ENCODE assay signal across 32 cellular contexts in the genomic region with DNA sequence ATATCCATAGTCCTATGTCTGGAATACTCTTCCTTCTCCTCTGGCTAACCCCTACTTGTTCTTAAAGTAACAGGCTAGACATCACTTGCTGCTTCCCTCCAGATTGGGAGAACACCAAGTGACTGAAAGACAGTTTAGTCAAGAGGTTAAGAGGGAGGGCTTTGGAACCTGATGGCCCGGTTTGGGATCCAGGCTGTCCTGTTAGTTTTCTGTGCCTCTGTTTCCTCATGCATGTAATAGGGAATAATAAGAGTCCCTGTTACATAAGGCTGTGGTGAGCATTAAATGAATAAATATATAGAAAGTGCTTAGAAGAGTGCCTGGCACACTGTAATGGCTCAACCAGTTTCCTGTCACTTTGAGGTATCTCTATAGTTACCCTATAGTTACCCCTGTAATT.
"Had no signal": no experiment of that assay in that cellular context is flagged by ENCODE, and none has a peak within 500 bp of the region (broad histone marks: within the 10 kb centered on the region; RNA-seq: fewer than 3 reads in every experiment).

No MANE protein-coding gene starts in this region.

- H3K4me1 ChIP-seq: adrenal gland, ascending aorta, body of pancreas, breast epithelium had no signal

- DNase-seq: activated effector memory CD4-positive, alpha-beta T cell treated with anti-CD3 and anti-CD28 coated beads, Interleukin-2, amount 50 U/mL, for 16 hours; activated effector memory CD4-positive, alpha-beta T cell treated with Interleukin-2 at 50 U/mL for 16 hours; activated gamma-delta T cell; activated gamma-delta T cell treated with Interleukin-2 at 50 U/mL for 16 hours; activated naive CD4-positive, alpha-beta T cell; activated naive CD4-positive, alpha-beta T cell treated with anti-CD3 and anti-CD28 coated beads for 36 hours; activated naive CD4-positive, alpha-beta T cell treated with anti-CD3 and anti-CD28 coated beads, Interleukin-2, amount 10 ng/mL, durations not matched to agents 7 days and 5 days; activated naive CD4-positive, alpha-beta T cell treated with anti-CD3 and anti-CD28 coated beads, Interleukin-2, amount 50 U/mL, for 16 hours; activated naive CD4-positive, alpha-beta T cell treated with Interleukin-2 at 50 U/mL for 16 hours; activated naive CD8-positive, alpha-beta T cell treated with anti-CD3 and anti-CD28 coated beads for 36 hours; activated naive CD8-positive, alpha-beta T cell treated with anti-CD3 and anti-CD28 coated beads, Interleukin-2, amount 10 ng/mL, durations not matched to agents 7 days and 5 days; activated naive CD8-positive, alpha-beta T cell treated with anti-CD3 and anti-CD28 coated beads, Interleukin-2, amount 50 U/mL, for 24 hours; activated T-cell treated with anti-CD3 and anti-CD28 coated beads, Interleukin-2, amount 50 U/mL, for 1 hour; activated T-cell treated with anti-CD3 and anti-CD28 coated beads, Interleukin-2, amount 50 U/mL, for 24 hours; activated T-cell treated with anti-CD3 and anti-CD28 coated beads, Interleukin-2, amount 50 U/mL, for 4 hours; activated T-cell treated with anti-CD3 and anti-CD28 coated beads, Interleukin-2, amount 50 U/mL, for 48 hours; activated T-cell treated with anti-CD3 and anti-CD28 coated beads, Interleukin-2, amount 50 U/mL, for 72 hours; adrenal gland; amniotic stem cell; amygdala; anterior cingulate cortex; aorta; body of pancreas; brain microvascular endothelial cell; caudate nucleus; central memory CD4-positive, alpha-beta T cell; cerebellar nuclear complex had no signal

- H3K9me3 ChIP-seq: adrenal gland, ascending aorta, body of pancreas, breast epithelium had no signal

- H3K4me3 ChIP-seq: adrenal gland, ascending aorta, body of pancreas, breast epithelium, cardiac muscle cell had no signal

- H3K36me3 ChIP-seq: adrenal gland, ascending aorta, brain microvascular endothelial cell, breast epithelium, cardiac muscle cell had no signal

- H3K27me3 ChIP-seq: adrenal gland, ascending aorta, body of pancreas, brain microvascular endothelial cell, breast epithelium, cardiac muscle cell had no signal

- ATAC-seq: activated naive CD4-positive, alpha-beta T cell treated with anti-CD3 and anti-CD28 coated beads, Interleukin-2, amount 50 U/mL, for 72 hours; activated naive CD8-positive, alpha-beta T cell treated with anti-CD3 and anti-CD28 coated beads, Interleukin-2, amount 50 U/mL, for 24 hours; activated T-cell treated with anti-CD3 and anti-CD28 coated beads, Interleukin-2, amount 50 U/mL, for 4 hours; activated T-cell treated with anti-CD3 and anti-CD28 coated beads, Interleukin-2, amount 50 U/mL, for 72 hours; activated T-helper 17 cell treated with anti-CD3 and anti-CD28 coated beads, Interleukin-2, amount 50 U/mL, for 72 hours; body of pancreas had no signal

- H3K27ac ChIP-seq: adrenal gland, ascending aorta, body of pancreas, brain microvascular endothelial cell, breast epithelium, cardiac muscle cell had no signal
